ENCODE assay signal across 8 cellular contexts in genomic region chr6:98946877-98947410, GRCh38. TPM values are rescaled to one million over a fixed set of nuclear protein-coding genes. Genes with fewer than 3 reads are reported as not detected.
DNase-seq lines count a peak whose midpoint lies in the region; ATAC-seq and TF ChIP-seq lines count a peak whose summit lies in the region.

No MANE protein-coding gene starts in this region.

- H4K8ac ChIP-seq in IMR-90 (ENCODE audit: low read depth in 2 of 2, low read length in 2 of 2) = peak overlapping the region; percentile 67 to 85

- DNase-seq in DMS79 (lab: John Stamatoyannopoulos, UW) (peak; percentile 61), IMR-90 (peak; percentile 13), T-helper 1 cell (peak in 4 of 5 donors; percentile 22 to 53 (median 30)), body of pancreas (peak; percentile 39 to 69 (median 58)), kidney glomerular epithelial cell (lab: John Stamatoyannopoulos, UW) (peak; percentile 14), AG20443 (ENCODE audit: low spot score) (no peak)
- DNase-seq in stimulated activated CD4-positive, alpha-beta T cell treated with anti-CD3 and anti-CD28 coated beads, Interleukin-1b, Interleukin-23, amount 100 ng/mL, for 48 hours = peak; percentile 36

- H4K20me1 ChIP-seq in IMR-90 (ENCODE audit: insufficient read depth, low read length) = peaks cover 2% of the 10 kb centered on the region; the same call in 1 of the 2 replicates

- peak overlapping the region; percentile 81 for H3K4ac ChIP-seq in IMR-90 (ENCODE audit: low read depth, low read length)

- H2AK9ac ChIP-seq in IMR-90 (replicated peaks; ENCODE audit: low read depth, low read length, poor library complexity) = peak overlapping the region; percentile 98

- no peaks in the 10 kb centered on the region for H3K36me3 ChIP-seq in IMR-90 (ENCODE audit: control insufficient read depth, insufficient read depth, low read length)
- no peaks in the 10 kb centered on the region for H3K36me3 ChIP-seq in body of pancreas (replicated peaks in 1 of 2; ENCODE audit: insufficient read depth in 1 of 2, low read depth in 2 of 2)

- H3K9me3 ChIP-seq in IMR-90 (ENCODE audit: control insufficient read depth, insufficient read depth, low read length) = no peaks in the 10 kb centered on the region
- no peaks in the 10 kb centered on the region for H3K9me3 ChIP-seq in body of pancreas

- H3K27ac ChIP-seq in IMR-90 (ENCODE audit: insufficient read depth, low read length) = peak overlapping the region; percentile 58
- H3K27ac ChIP-seq in body of pancreas = peak overlapping the region; percentile 77 to 95 (median 83)

- intact Hi-C loops in IMR-90 (cut with micrococcal nuclease) (no loop called here), body of pancreas (cut with DNase I) (no loop called here)

- in situ Hi-C loops in IMR-90 (cut with MboI; ENCODE audit: low sequenced_read_pairs) = no loop called here

- peak overlapping the region; percentile 20 for H2BK120ac ChIP-seq in IMR-90 (ENCODE audit: low read depth, low read length)

- H3K56ac ChIP-seq in IMR-90 (ENCODE audit: extremely low read depth, insufficient read depth, low read length) = 0 out of 2 replicates have a peak overlapping the region, but pooled peaks have one; percentile 24

- H2AFZ ChIP-seq in IMR-90 (replicated peaks; ENCODE audit: low read length, poor library complexity) = peak overlapping the region; percentile 98

- H2BK5ac ChIP-seq in IMR-90 (ENCODE audit: low read depth, low read length, poor library complexity, severe bottlenecking) = peak overlapping the region; percentile 46

- H4K5ac ChIP-seq in IMR-90 (ENCODE audit: low read depth, low read length) = peak overlapping the region; percentile 77

- H2AK5ac ChIP-seq in IMR-90 (ENCODE audit: low read depth, low read length) = peak overlapping the region; percentile 50; the same call in 1 of the 2 replicates

- H2BK15ac ChIP-seq in IMR-90 (ENCODE audit: low read depth, low read length) = no peak overlapping the region; the same call in 2 of the 3 replicates

- peak overlapping the region; percentile 84 for H3K4me3 ChIP-seq in IMR-90 (ENCODE audit: insufficient read depth, low read depth, low read length)
- peak overlapping the region; percentile 29 to 85 for H3K4me3 ChIP-seq in body of pancreas

- H4K91ac ChIP-seq in IMR-90 (ENCODE audit: insufficient read depth, low read depth, low read length) = peak overlapping the region; percentile 70

- POLR2A ChIA-PET in IMR-90 (lab: Charles Lee; ENCODE audit: unreplicated experiment) = no interaction called here

- H2BK20ac ChIP-seq in IMR-90 (ENCODE audit: low read depth, low read length) = no peak overlapping the region

- BruUV-seq in IMR-90 (replicated peaks; lab: Mats Ljungman, UMichigan) = no TSS peak

- peak overlapping the region; percentile 69 for H3K23ac ChIP-seq in IMR-90 (ENCODE audit: low read depth, low read length)

- 0% methylated on average over 1 of the region's 9 CpGs; no CpG with 5 or more reads in 1 of the 2 experiments for WGBS in IMR-90 (ENCODE audit: extremely low coverage in 2 of 2, insufficient read length in 1 of 2), 2 experiments
- 4 to 5% methylated on average over 9 of the region's 9 CpGs for WGBS in body of pancreas, 2 donors

- peak overlapping the region; percentile 67 for H3K14ac ChIP-seq in IMR-90 (replicated peaks; ENCODE audit: low read depth, low read length)

- H3K18ac ChIP-seq in IMR-90 (ENCODE audit: low read depth, low read length) = peak overlapping the region; percentile 47

- peak; percentile 22 for ATAC-seq in GM21619 (IDR thresholded peaks at IDR 0.05; ENCODE audit: unreplicated experiment)
- ATAC-seq in IMR-90 (ENCODE audit: low read depth) = no peak
- ATAC-seq in body of pancreas = no peak

- H3K9ac ChIP-seq in IMR-90 (ENCODE audit: low read depth, low read length) = peak overlapping the region; percentile 82

- H3K9me1 ChIP-seq in IMR-90 (ENCODE audit: insufficient read depth, low read length) = peaks cover 4% of the 10 kb centered on the region; the same call in 1 of the 2 replicates

- H3K4me2 ChIP-seq in IMR-90 (ENCODE audit: low read depth, low read length) = peak overlapping the region; percentile 96

- no peak for TF ChIP-seq RAD21 in IMR-90 (IDR thresholded peaks at IDR 0.05; ENCODE audit: low read length)

- TF ChIP-seq POLR2A in IMR-90 (IDR thresholded peaks at IDR 0.05; ENCODE audit: low read depth, low read length) (no peak), body of pancreas (IDR thresholded peaks at IDR 0.05) (no peak)

- H3K27me3 ChIP-seq in IMR-90 (ENCODE audit: control insufficient read depth, insufficient read depth, low read length) = no peaks in the 10 kb centered on the region
- H3K27me3 ChIP-seq in body of pancreas = no peaks in the 10 kb centered on the region

- dilution Hi-C loops in IMR-90 (cut with HindIII; ENCODE audit: low sequenced_read_pairs, unreplicated experiment) = no loop called here

- peaks cover 4% of the 10 kb centered on the region for H3K4me1 ChIP-seq in IMR-90 (ENCODE audit: control insufficient read depth, insufficient read depth, low read length)
- peaks cover 29% of the 10 kb centered on the region for H3K4me1 ChIP-seq in body of pancreas

- CTCF ChIA-PET in IMR-90 (lab: Yijun Ruan, JAX) = no interaction called here

- H3K79me1 ChIP-seq in IMR-90 (ENCODE audit: low read depth in 1 of 2, low read length in 2 of 2) = peaks cover 16 to 32% of the 10 kb centered on the region in 2 experiments

- no peak for TF ChIP-seq CTCF in IMR-90 (conservative IDR thresholded peaks at IDR 0.05; ENCODE audit: low read depth, low read length)
- TF ChIP-seq CTCF in body of pancreas (IDR thresholded peaks at IDR 0.05) = no peak

TF ChIP-seq in IMR-90, 13 proteins besides CTCF, POLR2A, EP300 and RAD21:
- TF ChIP-seq BHLHE40 (IDR thresholded peaks at IDR 0.05; ENCODE audit: low read depth, low read length) = no peak
- no peak for TF ChIP-seq RCOR1 (IDR thresholded peaks at IDR 0.05; ENCODE audit: insufficient replicate concordance, low read length)
- TF ChIP-seq ELK1 (IDR thresholded peaks at IDR 0.05; ENCODE audit: borderline replicate concordance, low read depth, low read length) = no peak
- TF ChIP-seq CHD1 (IDR thresholded peaks at IDR 0.05; ENCODE audit: low read depth, low read length) = no peak
- no peak for TF ChIP-seq RFX5 (IDR thresholded peaks at IDR 0.05; ENCODE audit: low read depth, low read length)
- no peak for TF ChIP-seq MAZ (IDR thresholded peaks at IDR 0.05; ENCODE audit: borderline replicate concordance, low read depth, low read length)
- no peak for TF ChIP-seq FOS (IDR thresholded peaks at IDR 0.05; ENCODE audit: low read depth, low read length)
- no peak for TF ChIP-seq CEBPB (IDR thresholded peaks at IDR 0.05; ENCODE audit: low read depth, low read length)
- TF ChIP-seq MXI1 (IDR thresholded peaks at IDR 0.05; ENCODE audit: borderline replicate concordance, low read depth, low read length) = no peak
- no peak for TF ChIP-seq NFE2L2 (IDR thresholded peaks at IDR 0.05; ENCODE audit: low read depth, low read length)
- no peak for TF ChIP-seq MAFK (IDR thresholded peaks at IDR 0.05; ENCODE audit: low read depth, low read length)
- no peak for TF ChIP-seq USF2 (IDR thresholded peaks at IDR 0.05; ENCODE audit: low read depth, low read length)
- TF ChIP-seq SMC3 (IDR thresholded peaks at IDR 0.05; ENCODE audit: low read depth, low read length) = no peak
TF ChIP-seq in IMR-90: peak in this region for 0.

RNA-seq across cellular contexts. Expression of gene FBXL4, which starts 0.8 kb away (rescaled TPM):
- total RNA-seq in IMR-90 (2012; rRNA removed) (16.1 and 17.6 TPM in 2 replicates), body of pancreas (10 to 100 TPM in 1 of 2 donors, 1 to 10 TPM in 1; 9.9 to 22.8 TPM)
- 6.1 and 7.8 TPM in 2 replicates for polyA plus RNA-seq in IMR-90 (2012; rRNA removed)
- 2.5 and 3.7 TPM in 2 replicates for polyA plus RNA-seq in IMR-90 (2012; cell fraction: cytosol; rRNA removed)
- polyA plus RNA-seq in IMR-90 (2012; cell fraction: nucleus; rRNA removed; ENCODE audit: low replicate concordance) = 1.7 and 9.2 TPM in 2 replicates
